22 cellular contexts compared by ENCODE assay signal in the genomic region with DNA sequence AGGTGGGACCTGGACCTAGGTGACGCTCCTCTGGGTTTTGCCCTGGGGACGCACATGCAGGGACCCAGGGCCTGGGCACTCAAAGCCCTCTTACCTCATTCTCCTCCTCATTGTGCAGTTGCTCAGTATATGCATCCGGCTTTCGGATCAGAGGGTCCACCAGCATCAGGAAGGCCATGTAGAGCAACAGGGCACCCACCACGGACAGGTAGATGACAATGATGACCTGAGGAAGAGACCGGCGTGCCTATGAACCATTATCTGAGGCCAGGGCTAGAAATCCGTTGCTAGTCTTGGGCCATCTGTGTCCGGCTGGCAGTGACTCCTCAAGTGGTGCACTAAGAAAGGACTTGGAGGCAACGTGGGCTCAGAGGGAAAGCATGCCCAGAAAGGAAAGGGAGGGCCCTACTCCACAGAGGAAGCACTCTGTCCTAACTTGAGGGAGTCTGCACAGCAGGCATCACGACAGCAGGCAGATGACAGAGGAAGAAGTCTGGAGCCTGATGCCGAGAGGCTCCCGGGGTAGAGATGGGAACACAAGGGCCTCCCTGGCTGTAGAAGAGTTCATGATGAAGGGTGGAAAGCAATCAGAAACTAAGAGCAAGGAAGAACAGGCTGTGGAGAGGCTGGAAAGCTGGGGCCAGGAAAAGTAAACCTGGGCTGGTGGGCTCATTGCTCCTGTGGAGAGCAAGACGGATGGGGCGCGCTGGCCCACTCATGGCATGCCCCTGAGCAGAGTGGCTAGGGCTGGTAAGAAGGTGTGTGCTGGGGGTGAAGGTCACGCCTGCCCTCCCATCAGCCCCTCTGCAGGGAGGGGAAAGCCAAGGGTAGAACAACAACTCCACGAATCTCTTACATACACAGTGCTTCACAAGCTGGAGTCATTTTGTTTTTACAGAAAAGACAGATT. TPM values are rescaled to one million over a fixed set of nuclear protein-coding genes. Genes with fewer than 3 reads are reported as not detected.
DNase-seq lines count a peak whose midpoint lies in the region; ATAC-seq and TF ChIP-seq lines count a peak whose summit lies in the region.
"Had no signal": no experiment of that assay in that cellular context is flagged by ENCODE, and none has a peak within 500 bp of the region (broad histone marks: within the 10 kb centered on the region; RNA-seq: fewer than 3 reads in every experiment).

No MANE protein-coding gene starts in this region.

- H3K4me3 ChIP-seq in left ventricle myocardium inferior = no peak overlapping the region
- H3K4me3 ChIP-seq: BLaER1 had no signal

- DNase-seq in cardiac septum (ENCODE audit: low spot score) (peak; percentile 56), left ventricle myocardium inferior (no peak), inferior parietal cortex (ENCODE audit: extremely low spot score) (peak; percentile 9), pons (ENCODE audit: low spot score) (peak; percentile 22), hepatic stellate cell (ENCODE audit: low spot score) (no peak), SKM-1 (lab: John Stamatoyannopoulos, UW; ENCODE audit: unreplicated experiment) (no peak), GM10266 (ENCODE audit: extremely low spot score) (no peak)
- DNase-seq: CD8-positive, alpha-beta T cell; DMS79 treated with DMSO at 0.1 percent for 48 hours; H9; NCI-H1417 treated with DMSO at 0.1 percent for 48 hours; NCI-H187 treated with DMSO at 0.1 percent for 48 hours; NCI-H226; NCI-H524 treated with DMSO at 0.1 percent for 48 hours; PC-3; SIG-M5 had no signal

- no peak for ATAC-seq in GM21529 (IDR thresholded peaks at IDR 0.05; ENCODE audit: unreplicated experiment)
- ATAC-seq: CD8-positive, alpha-beta T cell; PC-3 had no signal

- TF ChIP-seq CTCF in left ventricle myocardium inferior (IDR thresholded peaks at IDR 0.05; ENCODE audit: borderline replicate concordance) (no peak), GM10266 (IDR thresholded peaks at IDR 0.05; ENCODE audit: control insufficient read depth, insufficient read depth, low read depth, missing control alignments) (no peak)

- H3K9me3 ChIP-seq in left ventricle myocardium inferior (replicated peaks) = no peaks in the 10 kb centered on the region
- H3K9me3 ChIP-seq: BLaER1 had no signal

- intact Hi-C loops in cardiac septum (cut with DNase I) = no loop called here
- intact Hi-C loops in left ventricle myocardium inferior (cut with micrococcal nuclease) = no loop called here

- H3K4me1 ChIP-seq in left ventricle myocardium inferior = peaks cover 4% of the 10 kb centered on the region

- no peak overlapping the region for H3K27ac ChIP-seq in left ventricle myocardium inferior (replicated peaks)
- H3K27ac ChIP-seq: BLaER1, HL-60, RWPE1 had no signal

- H3K36me3 ChIP-seq in left ventricle myocardium inferior = peaks cover 78% of the 10 kb centered on the region

- H3K27me3 ChIP-seq in left ventricle myocardium inferior (ENCODE audit: low read depth) = no peaks in the 10 kb centered on the region
- H3K27me3 ChIP-seq: BLaER1 had no signal

RNA-seq across cellular contexts. Expression of gene TMEM9, which starts 10.3 kb away (rescaled TPM):
- total RNA-seq in cardiac septum = 25.0 TPM
- total RNA-seq in left ventricle myocardium inferior = 25.3 TPM

RNA-seq across cellular contexts. Expression of gene ASCL5, which starts 17.0 kb away (rescaled TPM):
- total RNA-seq in cardiac septum (not detected), left ventricle myocardium inferior (not detected)
- total RNA-seq: HT1080, M059J had no signal

RNA-seq across cellular contexts. Expression of gene CACNA1S, which starts 31.8 kb away (rescaled TPM):
- total RNA-seq in cardiac septum = 0.19 TPM
- not detected for total RNA-seq in left ventricle myocardium inferior
- total RNA-seq: CD8-positive, alpha-beta T cell; H9; HT1080; M059J; PC-3 had no signal

RNA-seq across cellular contexts. Expression of gene IGFN1, which starts 46.6 kb away (rescaled TPM):
- total RNA-seq in cardiac septum (0.05 TPM), left ventricle myocardium inferior (not detected)
- total RNA-seq: CD8-positive, alpha-beta T cell; H9; M059J had no signal

Comparison
In these comparisons a context has a peak if more than half of its experiments do, and no peak if none do; other contexts are left out.
1. DNase-seq: peak in cardiac septum (single experiment), inferior parietal cortex (single experiment) and pons (single experiment); none in left ventricle myocardium inferior (single experiment), hepatic stellate cell (single experiment), SKM-1 (single experiment) and GM10266 (single experiment).